ENCODE assay signal across 11 cellular contexts in genomic region chr16:88758227-88758943, GRCh38. TPM values are rescaled to one million over a fixed set of nuclear protein-coding genes. Genes with fewer than 3 reads are reported as not detected.
DNase-seq lines count a peak whose midpoint lies in the region; ATAC-seq and TF ChIP-seq lines count a peak whose summit lies in the region.
"Had no signal": no experiment of that assay in that cellular context is flagged by ENCODE, and none has a peak within 500 bp of the region (broad histone marks: within the 10 kb centered on the region; RNA-seq: fewer than 3 reads in every experiment).

No MANE protein-coding gene starts in this region.

- H3K4me1 ChIP-seq in Panc1 (ENCODE audit: control insufficient read depth, insufficient read depth, low read length), result peaks cover 74% of the 10 kb centered on the region

- peak overlapping the region in 4 of 7 donors; percentile 46 to 73 (median 54) for H3K27ac Mint-ChIP-seq in CD14-positive monocyte
- H3K27ac Mint-ChIP-seq in endothelial cell (ENCODE audit: unreplicated experiment), result peak overlapping the region; percentile 78
- H3K27ac Mint-ChIP-seq in activated CD8-positive, alpha-beta T cell treated with anti-CD3 and anti-CD28 coated beads for 36 hours, result no peak overlapping the region

- H3K4me1 Mint-ChIP-seq in CD14-positive monocyte, result peaks cover 29% of the 10 kb centered on the region
- H3K4me1 Mint-ChIP-seq in endothelial cell (ENCODE audit: unreplicated experiment), result peaks cover 23% of the 10 kb centered on the region
- peaks cover 17% of the 10 kb centered on the region for H3K4me1 Mint-ChIP-seq in activated CD8-positive, alpha-beta T cell treated with anti-CD3 and anti-CD28 coated beads for 36 hours (ENCODE audit: low read depth)

- in situ Hi-C loops in Panc1 (cut with HindIII; ENCODE audit: low pct_unique_long_range_greater_than_20kb, low sequenced_read_pairs), result no loop called here

- BruUV-seq in Panc1 (replicated peaks; lab: Mats Ljungman, UMichigan), result no TSS peak

- ATAC-seq in Panc1 (peak; percentile 43), GM21390 (IDR thresholded peaks at IDR 0.05; ENCODE audit: unreplicated experiment) (no peak)
- ATAC-seq in activated CD8-positive, alpha-beta T cell treated with anti-CD3 and anti-CD28 coated beads for 36 hours, result no peak
- ATAC-seq: natural killer cell had no signal

- CTCF ChIA-PET in Panc1 (lab: Charles Lee), result interaction anchor here (0.5 kb wide), 1 partner anchor 29 kb away, joined by 4 read pairs; no protein-coding TSS in a partner anchor
- CTCF ChIA-PET in activated CD8-positive, alpha-beta T cell treated with anti-CD3 and anti-CD28 coated beads for 36 hours (lab: Charles Lee), result interaction anchor here (1.6 to 2.1 kb wide), 2 partner anchors 12 to 15 kb away, joined by 5 to 6 read pairs; no protein-coding TSS in a partner anchor

- no peak overlapping the region for H3K4me3 ChIP-seq in Panc1 (ENCODE audit: low read depth in 2 of 2, low read length in 2 of 2)

- intact Hi-C loops in CD14-positive monocyte (cut with micrococcal nuclease), result no loop called here
- intact Hi-C loops in Panc1 (cut with micrococcal nuclease; ENCODE audit: unreplicated experiment), result no loop called here
- intact Hi-C loops in activated CD8-positive, alpha-beta T cell treated with anti-CD3 and anti-CD28 coated beads for 36 hours (cut with micrococcal nuclease), result no loop called here

- TF ChIP-seq CTCF in CD14-positive monocyte (IDR thresholded peaks at IDR 0.05) (no peak), Panc1 (IDR thresholded peaks at IDR 0.05) (no peak), endothelial cell (IDR thresholded peaks at IDR 0.05; ENCODE audit: unreplicated experiment) (no peak)
- no peak for TF ChIP-seq CTCF in activated CD8-positive, alpha-beta T cell treated with anti-CD3 and anti-CD28 coated beads for 36 hours (IDR thresholded peaks at IDR 0.05)

- H3K9me3 Mint-ChIP-seq in CD14-positive monocyte (peaks cover 0 to 1% (median 0%) of the 10 kb centered on the region in 7 donors), endothelial cell (ENCODE audit: unreplicated experiment) (no peaks in the 10 kb centered on the region)
- H3K9me3 Mint-ChIP-seq in activated CD8-positive, alpha-beta T cell treated with anti-CD3 and anti-CD28 coated beads for 36 hours, result no peaks in the 10 kb centered on the region
- H3K9me3 Mint-ChIP-seq: natural killer cell had no signal

- peak overlapping the region; percentile 71 for H3K27ac ChIP-seq in Panc1 (ENCODE audit: low read length)

- DNase-seq in CD14-positive monocyte (ENCODE audit: low spot score) (no peak), Panc1 (ENCODE audit: low read depth, low spot score) (no peak), endothelial cell (ENCODE audit: low spot score) (no peak), renal cortical epithelial cell (ENCODE audit: low read depth) (peak; percentile 52), DMS 273 (lab: John Stamatoyannopoulos, UW; ENCODE audit: unreplicated experiment) (no peak), hypothalamus (lab: John Stamatoyannopoulos, UW) (no peak)
- DNase-seq in activated CD8-positive, alpha-beta T cell treated with anti-CD3 and anti-CD28 coated beads for 36 hours, result no peak
- DNase-seq: activated gamma-delta T cell, head of caudate nucleus, natural killer cell had no signal

- H3K9me3 ChIP-seq in Panc1 (ENCODE audit: control insufficient read depth, insufficient read depth, low read depth, low read length), result no peaks in the 10 kb centered on the region

- H3K27me3 ChIP-seq in Panc1 (ENCODE audit: control insufficient read depth, insufficient read depth, low read length), result no peaks in the 10 kb centered on the region

- H3K4me3 Mint-ChIP-seq in CD14-positive monocyte (no peak overlapping the region), endothelial cell (ENCODE audit: unreplicated experiment) (peak overlapping the region; percentile 60)
- H3K4me3 Mint-ChIP-seq in activated CD8-positive, alpha-beta T cell treated with anti-CD3 and anti-CD28 coated beads for 36 hours, result no peak overlapping the region
- H3K4me3 Mint-ChIP-seq: natural killer cell had no signal

- H3K36me3 Mint-ChIP-seq in CD14-positive monocyte (peaks cover 9 to 26% of the 10 kb centered on the region in 2 donors), endothelial cell (ENCODE audit: low read depth, unreplicated experiment) (peaks cover 8% of the 10 kb centered on the region)
- H3K36me3 Mint-ChIP-seq in activated CD8-positive, alpha-beta T cell treated with anti-CD3 and anti-CD28 coated beads for 36 hours (ENCODE audit: low read depth), result peaks cover 2% of the 10 kb centered on the region
- H3K36me3 Mint-ChIP-seq: natural killer cell had no signal

- POLR2A ChIA-PET in Panc1 (lab: Charles Lee), result no interaction called here
- POLR2A ChIA-PET in activated CD8-positive, alpha-beta T cell treated with anti-CD3 and anti-CD28 coated beads for 36 hours (lab: Charles Lee), result interaction anchor here (1.0 to 1.2 kb wide), 2 partner anchors 51 to 335 kb away, joined by 4 read pairs; partner anchors contain the start of gene ACSF3

- H3K27me3 Mint-ChIP-seq in CD14-positive monocyte (ENCODE audit: low read depth in 3 of 3) (peaks cover 0 to 2% (median 2%) of the 10 kb centered on the region in 3 donors), endothelial cell (ENCODE audit: unreplicated experiment) (peaks cover 2% of the 10 kb centered on the region)
- H3K27me3 Mint-ChIP-seq in activated CD8-positive, alpha-beta T cell treated with anti-CD3 and anti-CD28 coated beads for 36 hours, result no peaks in the 10 kb centered on the region

- no peaks in the 10 kb centered on the region for H3K36me3 ChIP-seq in Panc1 (ENCODE audit: control insufficient read depth, insufficient read depth, low read length)

RNA-seq across cellular contexts. Expression of gene PIEZO1, which starts 26.6 kb away (rescaled TPM):
- 10 to 100 TPM; 10.2 to 15.0 TPM for polyA plus RNA-seq in CD14-positive monocyte
- total RNA-seq in Panc1 (2021; ENCODE audit: unreplicated experiment), result 175 TPM
- polyA plus RNA-seq in Panc1 (2012; ENCODE audit: insufficient read length), result 228 TPM
- 428 TPM for total RNA-seq in endothelial cell (ENCODE audit: unreplicated experiment)
- 147 and 282 TPM in 2 replicates for total RNA-seq in renal cortical epithelial cell
- total RNA-seq in activated CD8-positive, alpha-beta T cell treated with anti-CD3 and anti-CD28 coated beads for 36 hours, result 10 to 100 TPM; 87.7 to 91.8 TPM

RNA-seq across cellular contexts. Expression of gene CDT1, which starts 45.2 kb away (rescaled TPM):
- under 1 TPM; 0.07 to 0.24 TPM for polyA plus RNA-seq in CD14-positive monocyte
- 39.9 TPM for total RNA-seq in Panc1 (2021; ENCODE audit: unreplicated experiment)
- 25.1 TPM for polyA plus RNA-seq in Panc1 (2012; ENCODE audit: insufficient read length)
- total RNA-seq in endothelial cell (ENCODE audit: unreplicated experiment), result 16.2 TPM
- 1.1 and 7.6 TPM in 2 replicates for total RNA-seq in renal cortical epithelial cell
- total RNA-seq in activated CD8-positive, alpha-beta T cell treated with anti-CD3 and anti-CD28 coated beads for 36 hours, result 100 to 1,000 TPM; 180 to 182 TPM

RNA-seq across cellular contexts. Expression of gene CTU2, which starts 52.1 kb away (rescaled TPM):
- polyA plus RNA-seq in CD14-positive monocyte, result 1 to 10 TPM; 5.9 to 7.5 TPM
- total RNA-seq in Panc1 (2021; ENCODE audit: unreplicated experiment) (24.8 TPM), endothelial cell (ENCODE audit: unreplicated experiment) (20.8 TPM), renal cortical epithelial cell (5.6 and 11.1 TPM in 2 replicates)
- 31.7 TPM for polyA plus RNA-seq in Panc1 (2012; ENCODE audit: insufficient read length)
- total RNA-seq in activated CD8-positive, alpha-beta T cell treated with anti-CD3 and anti-CD28 coated beads for 36 hours, result 10 to 100 TPM; 37.1 to 37.8 TPM

RNA-seq across cellular contexts. Expression of gene RNF166, which starts 52.2 kb away (rescaled TPM):
- polyA plus RNA-seq in CD14-positive monocyte, result 100 to 1,000 TPM in 1 of 2 donors, 10 to 100 TPM in 1; 99.3 to 120 TPM
- 19.8 TPM for total RNA-seq in Panc1 (2021; ENCODE audit: unreplicated experiment)
- 23.4 TPM for polyA plus RNA-seq in Panc1 (2012; ENCODE audit: insufficient read length)
- total RNA-seq in endothelial cell (ENCODE audit: unreplicated experiment), result 74.2 TPM
- total RNA-seq in renal cortical epithelial cell, result 8.4 and 9.7 TPM in 2 replicates
- 10 to 100 TPM; 80.7 to 82.4 TPM for total RNA-seq in activated CD8-positive, alpha-beta T cell treated with anti-CD3 and anti-CD28 coated beads for 36 hours

RNA-seq across cellular contexts. Expression of gene APRT, which starts 53.3 kb away (rescaled TPM):
- polyA plus RNA-seq in CD14-positive monocyte, result 100 to 1,000 TPM; 233 to 307 TPM
- total RNA-seq in Panc1 (2021; ENCODE audit: unreplicated experiment) (231 TPM), endothelial cell (ENCODE audit: unreplicated experiment) (80.7 TPM), renal cortical epithelial cell (55.4 and 98.3 TPM in 2 replicates)
- polyA plus RNA-seq in Panc1 (2012; ENCODE audit: insufficient read length), result 326 TPM
- total RNA-seq in activated CD8-positive, alpha-beta T cell treated with anti-CD3 and anti-CD28 coated beads for 36 hours, result 100 to 1,000 TPM; 236 to 240 TPM
